Comparison of ENCODE assay signal across 8 cellular contexts in the genomic region with DNA sequence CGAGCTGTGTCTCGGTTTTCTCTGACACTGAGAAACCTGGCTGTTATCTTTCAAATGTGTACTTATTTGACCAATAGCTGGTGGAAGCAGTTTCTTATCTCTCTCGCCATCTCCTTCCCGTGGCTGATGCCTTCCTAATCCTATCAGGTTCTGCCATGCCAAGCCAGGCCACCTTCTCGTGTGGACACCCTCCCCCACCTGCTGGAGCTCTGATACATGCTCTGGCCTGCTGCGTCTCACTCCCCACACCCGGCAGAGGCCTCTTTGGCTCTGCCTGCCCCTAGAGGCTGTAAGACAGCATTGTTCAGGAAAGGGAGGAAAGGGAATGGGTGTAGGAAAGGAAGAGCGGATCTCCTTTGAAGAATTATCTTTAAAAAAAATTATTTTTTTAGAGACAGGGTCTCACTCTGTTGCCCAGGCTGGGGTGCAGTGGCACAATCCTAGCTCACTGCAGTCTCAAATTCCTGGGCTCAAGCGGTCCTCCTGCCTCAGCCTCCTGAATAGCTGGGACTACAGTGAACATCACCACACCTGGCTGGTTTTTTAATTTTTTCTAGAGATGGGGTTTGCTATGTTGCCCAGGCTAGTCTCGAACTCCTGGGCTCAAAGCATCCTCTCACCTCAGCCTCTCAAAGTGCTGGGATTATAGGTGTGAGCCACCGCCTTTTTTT. TPM values are rescaled to one million over a fixed set of nuclear protein-coding genes. Genes with fewer than 3 reads are reported as not detected.
DNase-seq lines count a peak whose midpoint lies in the region; ATAC-seq and TF ChIP-seq lines count a peak whose summit lies in the region.

No MANE protein-coding gene starts in this region.

- H3K4me3 Mint-ChIP-seq in immature natural killer cell: no peak overlapping the region

- peak; percentile 81 for DNase-seq in AG08396 (ENCODE audit: low spot score)
- peak; percentile 56 to 61 for DNase-seq in NCI-H1930 (lab: John Stamatoyannopoulos, UW)
- DNase-seq in WERI-Rb-1: peak; percentile 95
- peak; percentile 66 for DNase-seq in left cardiac atrium
- peak in 1 of 2 donors; percentile 84 for DNase-seq in gastrocnemius medialis
- DNase-seq in cerebellar nuclear complex (lab: John Stamatoyannopoulos, UW): no peak
- DNase-seq in immature natural killer cell: no peak

- H3K4me1 Mint-ChIP-seq in immature natural killer cell: peaks cover 35 to 43% of the 10 kb centered on the region in 2 donors

- no peaks in the 10 kb centered on the region for H3K27me3 Mint-ChIP-seq in immature natural killer cell (ENCODE audit: low read depth in 3 of 3)

- H3K4me3 ChIP-seq in GM12875 (ENCODE audit: low read depth, low read length) (no peak overlapping the region), WERI-Rb-1 (ENCODE audit: low read depth, low read length) (no peak overlapping the region), gastrocnemius medialis (no peak overlapping the region)

- H3K9me3 Mint-ChIP-seq in immature natural killer cell: no peaks in the 10 kb centered on the region

- TF ChIP-seq CTCF in GM12875 (IDR thresholded peaks at IDR 0.05; ENCODE audit: borderline replicate concordance, insufficient read depth, low read depth, low read length) (peak; percentile 27; the same call in 1 of the 2 replicates), WERI-Rb-1 (IDR thresholded peaks at IDR 0.05; ENCODE audit: low read depth, low read length) (peak; percentile 71), gastrocnemius medialis (IDR thresholded peaks at IDR 0.05 in 4 of 5, conservative IDR thresholded peaks at IDR 0.05 in 1 of 5) (peak; percentile 47 to 71 (median 65))

- in situ Hi-C loops in gastrocnemius medialis (cut with MboI; ENCODE audit: low sequenced_read_pairs in 4 of 4): loop anchor here in 1 of 4 donors (10.0 kb wide), 1 partner anchor 53 kb away; a partner anchor contains a TSS

- peak overlapping the region; percentile 39 for H3K27ac ChIP-seq in WERI-Rb-1
- peak overlapping the region; percentile 90 to 99 (median 94) for H3K27ac ChIP-seq in gastrocnemius medialis

- H3K9me3 ChIP-seq in WERI-Rb-1 (ENCODE audit: severe bottlenecking) (no peaks in the 10 kb centered on the region), gastrocnemius medialis (no peaks in the 10 kb centered on the region)

- no peak for TF ChIP-seq POLR2A in gastrocnemius medialis (IDR thresholded peaks at IDR 0.05)

- H3K4me1 ChIP-seq in gastrocnemius medialis: peaks cover 52 to 53% of the 10 kb centered on the region in 2 donors

- intact Hi-C loops in left cardiac atrium (cut with DNase I): loop anchor here in 1 of 2 donors (10.0 kb wide), 1 partner anchor 413 kb away; no protein-coding TSS in a partner anchor
- intact Hi-C loops in gastrocnemius medialis (cut with DNase I; ENCODE audit: low total_unique reads): loop anchor here (2.0 kb wide), 1 partner anchor 271 kb away; a partner anchor contains a TSS

- no peaks in the 10 kb centered on the region for H3K36me3 ChIP-seq in WERI-Rb-1
- no peaks in the 10 kb centered on the region for H3K36me3 ChIP-seq in gastrocnemius medialis

- peaks cover 0 to 3% (median 0%) of the 10 kb centered on the region in 3 donors for H3K36me3 Mint-ChIP-seq in immature natural killer cell

- H3K27ac Mint-ChIP-seq in immature natural killer cell: peak overlapping the region in 1 of 6 donors; percentile 78

- peak; percentile 71 to 79 for ATAC-seq in left cardiac atrium
- ATAC-seq in gastrocnemius medialis: peak; percentile 12 to 33

- no peaks in the 10 kb centered on the region for H3K27me3 ChIP-seq in WERI-Rb-1 (ENCODE audit: insufficient read depth, low read depth, severe bottlenecking)
- no peaks in the 10 kb centered on the region for H3K27me3 ChIP-seq in gastrocnemius medialis

RNA-seq across cellular contexts. Expression of a gene that starts 7.5 kb away (rescaled TPM):
- total RNA-seq in left cardiac atrium (1 to 10 TPM; 7.0 to 8.9 TPM), gastrocnemius medialis (10 to 100 TPM; 13.9 to 24.3 (median 19.4) TPM)
- 10 to 100 TPM; 11.1 to 16.2 (median 14.2) TPM for polyA plus RNA-seq in immature natural killer cell

RNA-seq across cellular contexts. Expression of a gene that starts 9.2 kb away (rescaled TPM):
- total RNA-seq in left cardiac atrium: 1 to 10 TPM; 2.3 to 3.0 TPM
- 1 to 10 TPM in 3 of 4 donors, under 1 TPM in 1; 0.65 to 3.0 (median 1.5) TPM for total RNA-seq in gastrocnemius medialis
- polyA plus RNA-seq in immature natural killer cell: under 1 TPM in 2 of 3 donors, not detected in 1; 0.10 to 0.17 TPM

RNA-seq across cellular contexts. Expression of a gene that starts 20.1 kb away (rescaled TPM):
- total RNA-seq in left cardiac atrium (10 to 100 TPM; 33.2 to 57.9 TPM), gastrocnemius medialis (10 to 100 TPM in 1 of 4 donors, 1 to 10 TPM in 3; 4.6 to 14.4 (median 7.4) TPM)
- under 1 TPM in 2 of 3 donors, not detected in 1; 0.32 to 0.53 TPM for polyA plus RNA-seq in immature natural killer cell

RNA-seq across cellular contexts. Expression of a gene that starts 23.7 kb away (rescaled TPM):
- total RNA-seq in left cardiac atrium (100 to 1,000 TPM; 743 to 769 TPM), gastrocnemius medialis (1,000 to 10,000 TPM in 1 of 4 donors, 100 to 1,000 TPM in 3; 597 to 1,192 (median 930) TPM)
- 1 to 10 TPM in 2 of 3 donors, not detected in 1; 1.5 to 1.8 TPM for polyA plus RNA-seq in immature natural killer cell

RNA-seq across cellular contexts. Expression of a gene that starts 31.1 kb away (rescaled TPM):
- total RNA-seq in left cardiac atrium: not detected
- not detected for total RNA-seq in gastrocnemius medialis
- 1 to 10 TPM in 1 of 3 donors, under 1 TPM in 1, not detected in 1; 0.72 to 1.9 TPM for polyA plus RNA-seq in immature natural killer cell

Comparison
In these comparisons a context has a peak if more than half of its experiments do, and no peak if none do; other contexts are left out.
1. DNase-seq: peak in AG08396 (single experiment), NCI-H1930 (2 of 2), WERI-Rb-1 (single experiment) and left cardiac atrium (single experiment); none in cerebellar nuclear complex (0 of 2) and immature natural killer cell (0 of 3).
2. Peak in every context shown above with its lines, with median percentiles within 50 percentile points of each other: CTCF ChIP-seq.